Comparison of ENCODE assay signal across 1 cellular context in genomic region chr7:44105832-44106231, GRCh38.
TF ChIP-seq lines count a peak whose summit lies in the region.

No MANE protein-coding gene starts in this region.

TF ChIP-seq in GM23338, 12 proteins besides CTCF, POLR2A, EP300 and RAD21 (continued from another document):
- TF ChIP-seq ZNF462 (CRISPR knock-in tag; IDR thresholded peaks at IDR 0.05), result no peak
- no peak for TF ChIP-seq CREB1 (CRISPR knock-in tag; IDR thresholded peaks at IDR 0.05; ENCODE audit: low read depth)
TF ChIP-seq in GM23338: peak in this region for 0.
